20 cellular contexts compared by ENCODE assay signal in the genomic region with DNA sequence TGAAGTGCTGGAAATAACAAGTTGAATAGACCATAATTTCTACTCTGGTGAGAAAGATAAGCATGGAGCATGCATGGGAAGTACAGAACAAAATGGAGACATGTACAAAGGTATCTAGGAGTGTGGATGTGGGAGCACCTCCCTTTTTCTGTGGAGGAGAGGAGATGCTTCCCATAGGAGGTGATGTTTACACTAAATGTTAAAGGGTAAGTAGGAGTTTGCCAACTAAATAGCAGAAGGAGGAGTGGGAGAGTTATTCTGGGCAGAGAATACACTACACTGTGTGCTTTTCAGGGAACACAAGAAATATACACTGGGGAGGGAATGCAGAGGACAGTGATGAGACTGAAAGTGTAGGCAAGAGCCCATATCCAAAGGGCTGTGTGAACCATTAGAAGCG. TPM values are rescaled to one million over a fixed set of nuclear protein-coding genes. Genes with fewer than 3 reads are reported as not detected.
DNase-seq lines count a peak whose midpoint lies in the region; ATAC-seq, FAIRE-seq and TF ChIP-seq lines count a peak whose summit lies in the region.
"Had no signal": no experiment of that assay in that cellular context is flagged by ENCODE, and none has a peak within 500 bp of the region (broad histone marks: within the 10 kb centered on the region; RNA-seq: fewer than 3 reads in every experiment).

No MANE protein-coding gene starts in this region.

- TF ChIP-seq RAD21 in K562 (CRISPR knock-in tag; conservative IDR thresholded peaks at IDR 0.05 in 1 of 2, IDR thresholded peaks at IDR 0.05 in 1 of 2) = no peak

- CTCF ChIA-PET in K562 (lab: Yijun Ruan, JAX; ENCODE audit: low intra/inter-chr PET ratio) = no interaction called here

- H3K9me1 ChIP-seq in K562 (ENCODE audit: control insufficient read depth, insufficient read depth, low read length) = no peaks in the 10 kb centered on the region

- intact Hi-C loops in K562 (cut with micrococcal nuclease) = no loop called here

- no peak overlapping the region for H3K9ac ChIP-seq in K562 (ENCODE audit: insufficient read depth in 1 of 2, low read depth in 2 of 2, low read length in 2 of 2)
- H3K9ac ChIP-seq: BLaER1 treated with 17β-estradiol and CSF1 and Interleukin-3, amounts not matched to agents 10 nM and 100 nM had no signal

- no peak overlapping the region for H3K4me3 ChIP-seq in K562
- H3K4me3 ChIP-seq: BLaER1 treated with 17β-estradiol and CSF1 and Interleukin-3, amounts not matched to agents 10 nM and 100 nM had no signal

- no peak overlapping the region for H3K4me2 ChIP-seq in K562 (ENCODE audit: insufficient read depth, low read length)
- H3K4me2 ChIP-seq: BLaER1 treated with 17β-estradiol and CSF1 and Interleukin-3, amounts not matched to agents 10 nM and 100 nM had no signal

- no TSS peak for BruUV-seq in K562 (replicated peaks; lab: Mats Ljungman, UMichigan)

- no peak overlapping the region for H2AFZ ChIP-seq in K562 (ENCODE audit: low read depth, low read length)

- H3K9me3 ChIP-seq in K562 (replicated peaks; ENCODE audit: control insufficient read depth, insufficient read depth, low read depth, low read length) = no peaks in the 10 kb centered on the region
- H3K9me3 ChIP-seq: BLaER1 treated with 17β-estradiol and CSF1 and Interleukin-3, amounts not matched to agents 10 nM and 100 nM; Caco-2 had no signal

- FAIRE-seq in GM12891 (lab: Jason Lieb, UNC) (peak; percentile 60), K562 (lab: Jason Lieb, UNC) (no peak)
- FAIRE-seq: A204.1, D721Med, G401.6, GM12892, GM18507 had no signal

- H3K27me3 ChIP-seq in K562 (ENCODE audit: control insufficient read depth in 2 of 2, insufficient read depth in 2 of 2, low read length in 2 of 2) = no peaks in the 10 kb centered on the region
- H3K27me3 ChIP-seq: BLaER1 treated with 17β-estradiol and CSF1 and Interleukin-3, amounts not matched to agents 10 nM and 100 nM had no signal

- H3K27ac ChIP-seq in K562 (ENCODE audit: extremely low read depth, low read depth, low read length) = no peak overlapping the region
- H3K27ac ChIP-seq: BLaER1 treated with 17β-estradiol and CSF1 and Interleukin-3, amounts not matched to agents 10 nM and 100 nM; C4-2B had no signal

- in situ Hi-C loops in K562 (cut with MboI) = no loop called here

- no peak for ATAC-seq in K562
- ATAC-seq: CD8-positive, alpha-beta T cell had no signal

- H3K4me1 ChIP-seq in K562 (replicated peaks in 1 of 2; ENCODE audit: control insufficient read depth in 2 of 2, insufficient read depth in 2 of 2, low read length in 2 of 2) = no peaks in the 10 kb centered on the region
- H3K4me1 ChIP-seq: BLaER1 treated with 17β-estradiol and CSF1 and Interleukin-3, amounts not matched to agents 10 nM and 100 nM had no signal

- TF ChIP-seq CTCF in K562 (IDR thresholded peaks at IDR 0.05 in 2 of 3, conservative IDR thresholded peaks at IDR 0.05 in 1 of 3; ENCODE audit: insufficient read depth in 2 of 3, low read depth in 1 of 3, low read length in 3 of 3) = no peak

- H3K36me3 ChIP-seq in K562 (ENCODE audit: control insufficient read depth, insufficient read depth, low read length) = no peaks in the 10 kb centered on the region
- H3K36me3 ChIP-seq: BLaER1 treated with 17β-estradiol and CSF1 and Interleukin-3, amounts not matched to agents 10 nM and 100 nM had no signal

- no peaks in the 10 kb centered on the region for H3K79me2 ChIP-seq in K562 (ENCODE audit: control insufficient read depth, insufficient read depth, low read length)

- no peak for DNase-seq in GM12891 (ENCODE audit: insufficient read length, low spot score)
- no peak for DNase-seq in K562 (ENCODE audit: extremely low read depth in 1 of 4, low spot score in 3 of 4)
- DNase-seq in ureter (ENCODE audit: low spot score) = no peak
- no peak for DNase-seq in activated T-cell treated with anti-CD3 and anti-CD28 coated beads, Interleukin-2, amount 50 U/mL, for 48 hours
- DNase-seq in hippocampal formation (lab: John Stamatoyannopoulos, UW) = no peak
- DNase-seq: 8988T; ACHN; Caco-2; Calu3; CD4-positive, alpha-beta T cell; CD8-positive, alpha-beta T cell; DMS79 treated with DMSO at 0.1 percent for 48 hours; GF-D8 had no signal

- POLR2A ChIA-PET in K562 (lab: Yijun Ruan, JAX) = no interaction called here

- H4K20me1 ChIP-seq in K562 (replicated peaks; ENCODE audit: control insufficient read depth, insufficient read depth, low read length) = no peaks in the 10 kb centered on the region
- H4K20me1 ChIP-seq: BLaER1 treated with 17β-estradiol and CSF1 and Interleukin-3, amounts not matched to agents 10 nM and 100 nM had no signal

- TF ChIP-seq EP300 in K562 (IDR thresholded peaks at IDR 0.05; ENCODE audit: low read length) = no peak

- 14% methylated on average over 1 of the region's 1 CpG for WGBS in K562 (ENCODE audit: insufficient coverage, low coverage, missing lambda C conversion rate)

- no peak for TF ChIP-seq POLR2A in GM12891 (IDR thresholded peaks at IDR 0.05; ENCODE audit: low read depth, low read length)
- TF ChIP-seq POLR2A in K562 (conservative IDR thresholded peaks at IDR 0.05) = no peak

TF ChIP-seq in GM12891, 5 proteins besides CTCF, POLR2A, EP300 and RAD21:
- TF ChIP-seq POLR2AphosphoS5 (IDR thresholded peaks at IDR 0.05; ENCODE audit: low read depth, low read length) (no peak), TAF1 (IDR thresholded peaks at IDR 0.05; ENCODE audit: low read depth, low read length) (no peak), SPI1 (IDR thresholded peaks at IDR 0.05; ENCODE audit: low read depth, low read length) (no peak), PAX5 (IDR thresholded peaks at IDR 0.05; ENCODE audit: insufficient read depth, low read length, severe bottlenecking) (no peak), POU2F2 (IDR thresholded peaks at IDR 0.05; ENCODE audit: low read depth, low read length) (no peak)

TF ChIP-seq in K562, 482 proteins besides CTCF, POLR2A, EP300 and RAD21 (continues in another document):
- TF ChIP-seq RBM25 (IDR thresholded peaks at IDR 0.05; ENCODE audit: low read depth, low read length, severe bottlenecking) (no peak), SNIP1 (IDR thresholded peaks at IDR 0.05; ENCODE audit: low read depth) (no peak), CAMTA2 (CRISPR knock-in tag; conservative IDR thresholded peaks at IDR 0.05) (no peak)
- TF ChIP-seq, protein P1, sequence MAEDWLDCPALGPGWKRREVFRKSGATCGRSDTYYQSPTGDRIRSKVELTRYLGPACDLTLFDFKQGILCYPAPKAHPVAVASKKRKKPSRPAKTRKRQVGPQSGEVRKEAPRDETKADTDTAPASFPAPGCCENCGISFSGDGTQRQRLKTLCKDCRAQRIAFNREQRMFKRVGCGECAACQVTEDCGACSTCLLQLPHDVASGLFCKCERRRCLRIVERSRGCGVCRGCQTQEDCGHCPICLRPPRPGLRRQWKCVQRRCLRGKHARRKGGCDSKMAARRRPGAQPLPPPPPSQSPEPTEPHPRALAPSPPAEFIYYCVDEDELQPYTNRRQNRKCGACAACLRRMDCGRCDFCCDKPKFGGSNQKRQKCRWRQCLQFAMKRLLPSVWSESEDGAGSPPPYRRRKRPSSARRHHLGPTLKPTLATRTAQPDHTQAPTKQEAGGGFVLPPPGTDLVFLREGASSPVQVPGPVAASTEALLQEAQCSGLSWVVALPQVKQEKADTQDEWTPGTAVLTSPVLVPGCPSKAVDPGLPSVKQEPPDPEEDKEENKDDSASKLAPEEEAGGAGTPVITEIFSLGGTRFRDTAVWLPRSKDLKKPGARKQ (CRISPR knock-in tag; IDR thresholded peaks at IDR 0.05) = no peak

RNA-seq across cellular contexts. Expression of a gene that starts 21.1 kb away (rescaled TPM):
- 2.6 TPM for polyA plus RNA-seq in GM12891 (2012; ENCODE audit: low read depth, missing spikeins)
- 9.0 and 12.7 TPM in 2 replicates for total RNA-seq in K562 (2011; cell fraction: chromatin; rRNA removed; ENCODE audit: low replicate concordance)
- total RNA-seq in K562 (2011; cell fraction: nucleolus; rRNA removed) = 4.2 and 5.7 TPM in 2 replicates
- 5.3 and 6.6 TPM in 2 replicates for total RNA-seq in K562 (2011; cell fraction: nucleoplasm; rRNA removed)
- total RNA-seq in K562 (2014; rRNA removed) (4.1 and 6.5 TPM in 2 replicates), K562 (2014; rRNA removed; fragmentation: Illumina TruSeq; extraction: Trizol) (7.2 and 8.6 TPM in 2 replicates), K562 (2015; rRNA removed; fragmentation: Illumina TruSeq; extraction: Trizol) (10.0 and 10.7 TPM in 2 replicates), K562 (2021) (5.9 and 6.1 TPM in 2 replicates), ureter (4.8 TPM)
- polyA plus RNA-seq in K562 (2011; rRNA removed) (8.7 and 9.8 TPM in 2 replicates), K562 (2014; fragmentation: Illumina TruSeq; extraction: Trizol) (7.9 and 8.1 TPM in 2 replicates), K562 (2014; fragmentation: Nextera tagmentation; extraction: Ambion mirVana) (1 to 10 TPM; 1.7 to 2.5 TPM), K562 (2014; rRNA removed) (3.9 and 5.5 TPM in 2 replicates)
- polyA plus RNA-seq in K562 (2011; cell fraction: cytosol; rRNA removed) = 2.4 and 5.6 TPM in 2 replicates
- 2.8 and 5.6 TPM in 2 replicates for polyA plus RNA-seq in K562 (2011; cell fraction: nucleus; rRNA removed)
- 3.8 and 4.9 TPM in 2 replicates for polyA plus RNA-seq in K562 (2012)
- polyA minus RNA-seq in K562 (2011; rRNA and poly(A)+ RNA removed) = 11.3 and 14.4 TPM in 2 replicates
- polyA minus RNA-seq in K562 (2011; cell fraction: cytosol; rRNA and poly(A)+ RNA removed) = 3.3 and 6.7 TPM in 2 replicates
- polyA minus RNA-seq in K562 (2011; cell fraction: nucleus; rRNA and poly(A)+ RNA removed) = 7.0 and 15.3 TPM in 2 replicates

RNA-seq across cellular contexts. Expression of a gene that starts 35.3 kb away (rescaled TPM):
- 7.4 TPM for polyA plus RNA-seq in GM12891 (2012; ENCODE audit: low read depth, missing spikeins)
- total RNA-seq in K562 (2011; cell fraction: chromatin; rRNA removed; ENCODE audit: low replicate concordance) = 22.8 and 62.2 TPM in 2 replicates
- 3.0 and 4.6 TPM in 2 replicates for total RNA-seq in K562 (2011; cell fraction: nucleolus; rRNA removed)
- 8.4 and 13.4 TPM in 2 replicates for total RNA-seq in K562 (2011; cell fraction: nucleoplasm; rRNA removed)
- 16.4 and 18.6 TPM in 2 replicates for total RNA-seq in K562 (2014; rRNA removed)
- 46.9 and 57.2 TPM in 2 replicates for total RNA-seq in K562 (2014; rRNA removed; fragmentation: Illumina TruSeq; extraction: Trizol)
- total RNA-seq in K562 (2015; rRNA removed; fragmentation: Illumina TruSeq; extraction: Trizol) = 42.4 and 46.3 TPM in 2 replicates
- 45.9 and 47.6 TPM in 2 replicates for total RNA-seq in K562 (2021)
- polyA plus RNA-seq in K562 (2011; rRNA removed) = 14.9 and 19.1 TPM in 2 replicates
- polyA plus RNA-seq in K562 (2011; cell fraction: cytosol; rRNA removed) = 1.1 and 3.3 TPM in 2 replicates
- 5.9 and 9.0 TPM in 2 replicates for polyA plus RNA-seq in K562 (2011; cell fraction: nucleus; rRNA removed)
- 13.1 and 18.1 TPM in 2 replicates for polyA plus RNA-seq in K562 (2012)
- polyA plus RNA-seq in K562 (2014; fragmentation: Illumina TruSeq; extraction: Trizol) = 25.1 and 32.2 TPM in 2 replicates
- polyA plus RNA-seq in K562 (2014; fragmentation: Nextera tagmentation; extraction: Ambion mirVana) = 10 to 100 TPM; 32.9 to 56.5 TPM
- polyA plus RNA-seq in K562 (2014; rRNA removed) = 14.6 and 18.7 TPM in 2 replicates
- 49.5 and 66.4 TPM in 2 replicates for polyA minus RNA-seq in K562 (2011; rRNA and poly(A)+ RNA removed)
- polyA minus RNA-seq in K562 (2011; cell fraction: cytosol; rRNA and poly(A)+ RNA removed) = 6.5 and 10.0 TPM in 2 replicates
- polyA minus RNA-seq in K562 (2011; cell fraction: nucleus; rRNA and poly(A)+ RNA removed) = 9.0 and 19.9 TPM in 2 replicates
- total RNA-seq in ureter = 7.4 TPM
